8 cellular contexts compared by ENCODE assay signal in the genomic region with DNA sequence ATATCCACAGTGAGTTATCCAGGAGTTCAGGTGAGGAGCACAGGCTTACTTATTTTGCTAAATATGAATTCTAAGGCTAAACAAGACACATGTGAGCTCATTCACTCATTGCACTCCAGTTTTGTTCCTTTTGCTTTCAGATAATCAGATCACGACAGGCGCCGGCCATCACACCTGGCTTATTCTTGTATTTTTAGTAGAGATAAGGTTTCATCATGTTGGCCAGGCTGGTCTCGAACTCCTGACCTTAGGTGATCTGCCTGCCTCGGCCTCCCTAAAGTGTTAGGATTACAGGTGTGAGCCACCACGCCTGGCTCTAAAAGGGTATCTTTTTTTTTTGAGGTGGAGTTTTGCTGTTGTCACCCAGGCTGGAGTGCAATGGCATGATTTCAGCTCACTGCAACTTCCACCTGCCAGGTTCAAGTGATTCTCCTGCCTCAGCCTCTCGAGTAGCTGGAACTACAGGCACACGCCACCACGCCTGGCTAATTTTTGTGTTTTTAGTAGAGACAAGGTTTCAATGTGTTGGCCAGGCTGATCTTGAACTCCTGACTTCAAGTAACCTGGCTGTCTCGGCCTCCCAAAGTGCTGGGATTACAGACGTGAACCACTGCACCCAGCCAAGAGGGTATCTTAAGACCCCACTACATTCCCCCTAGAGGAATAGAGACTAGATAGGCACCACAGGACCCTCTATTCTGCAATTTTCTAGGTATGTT. TPM values are rescaled to one million over a fixed set of nuclear protein-coding genes. Genes with fewer than 3 reads are reported as not detected.
A peak's percentile ranks its signal among the peaks of the same experiment; 100 is the strongest.
DNase-seq lines count a peak whose midpoint lies in the region; ATAC-seq, FAIRE-seq and TF ChIP-seq lines count a peak whose summit lies in the region.
"Not testable (repeated sequence)": the region's sequence is repeated elsewhere in the genome, so short reads cannot be mapped to it uniquely, and the experiment has no call there.

No MANE protein-coding gene starts in this region.

- FAIRE-seq in A549 (lab: Jason Lieb, UNC); keratinocyte (lab: Jason Lieb, UNC): not testable (repeated sequence)

- H3K4me1 ChIP-seq in A549: peaks cover 41% of the 10 kb centered on the region
- peaks cover 60% of the 10 kb centered on the region for H3K4me1 ChIP-seq in DOHH2 (ENCODE audit: control insufficient read depth, low read length)
- peaks cover 14% of the 10 kb centered on the region for H3K4me1 ChIP-seq in Panc1 (ENCODE audit: control insufficient read depth, insufficient read depth, low read length)
- H3K4me1 ChIP-seq in mammary epithelial cell (ENCODE audit: insufficient read depth, low read length): peaks cover 21% of the 10 kb centered on the region
- H3K4me1 ChIP-seq in keratinocyte (ENCODE audit: control insufficient read depth, extremely low read depth, insufficient read depth, low read length): peaks cover 23% of the 10 kb centered on the region

- CTCF ChIA-PET in A549 (lab: Yijun Ruan, JAX): interaction anchor here (2.6 to 3.7 kb wide), 4 partner anchors 10 to 227 kb away, joined by 9 to 21 read pairs (median 13); no protein-coding TSS in a partner anchor
- CTCF ChIA-PET in Panc1 (lab: Charles Lee); activated B cell treated with CpG ODN at 0.5 μM for 24 hours (lab: Charles Lee); mammary epithelial cell (lab: Charles Lee; ENCODE audit: low non-redundant PET): not testable (repeated sequence)

- H3K27me3 Mint-ChIP-seq in IgD-negative memory B cell; activated B cell treated with CpG ODN at 0.5 μM for 24 hours; stimulated activated memory B cell treated with anti-CD40 and anti-IgM and Interleukin-4, amounts not matched to agents 10 μg/mL and 1 μg/mL and 100 μg/mL, for 72 hours: not testable (repeated sequence)

- intact Hi-C loops in Panc1 (cut with micrococcal nuclease; ENCODE audit: unreplicated experiment) (loop anchor here (10.0 kb wide), 1 partner anchor 71 kb away; no protein-coding TSS in a partner anchor), activated B cell treated with CpG ODN at 0.5 μM for 24 hours (cut with micrococcal nuclease) (loop anchor here (2.0 to 5.0 kb wide), 2 partner anchors 45 to 218 kb away; no protein-coding TSS in a partner anchor)
- intact Hi-C loops in mammary epithelial cell (cut with micrococcal nuclease): not testable (repeated sequence)

- not testable (repeated sequence) for TF ChIP-seq CTCF in A549 (IDR thresholded peaks at IDR 0.05); DOHH2 (IDR thresholded peaks at IDR 0.05; ENCODE audit: low read depth, low read length, poor library complexity, severe bottlenecking); Panc1 (IDR thresholded peaks at IDR 0.05); activated B cell treated with CpG ODN at 0.5 μM for 24 hours (IDR thresholded peaks at IDR 0.05); mammary epithelial cell (conservative IDR thresholded peaks at IDR 0.05 in 1 of 2, IDR thresholded peaks at IDR 0.05 in 1 of 2; ENCODE audit: extremely low read depth in 1 of 2, insufficient read depth in 1 of 2, low read depth in 1 of 2, low read length in 2 of 2); keratinocyte (optimal IDR thresholded peaks at IDR 0.05 in 1 of 3, IDR thresholded peaks at IDR 0.05 in 1 of 3, conservative IDR thresholded peaks at IDR 0.05 in 1 of 3; ENCODE audit: extremely low read depth in 1 of 3, insufficient read depth in 2 of 3, low read length in 3 of 3)

- H3K79me2 ChIP-seq in DOHH2 (ENCODE audit: control insufficient read depth, low read length): peaks cover 26% of the 10 kb centered on the region
- not testable (repeated sequence) for H3K79me2 ChIP-seq in mammary epithelial cell (ENCODE audit: insufficient read depth, low read length); keratinocyte (ENCODE audit: control insufficient read depth, insufficient read depth, low read length)

- peaks cover 0 to 13% (median 4%) of the 10 kb centered on the region in 3 donors for H3K9me3 Mint-ChIP-seq in IgD-negative memory B cell
- not testable (repeated sequence) for H3K9me3 Mint-ChIP-seq in activated B cell treated with CpG ODN at 0.5 μM for 24 hours
- peaks cover 16% of the 10 kb centered on the region for H3K9me3 Mint-ChIP-seq in stimulated activated memory B cell treated with anti-CD40 and anti-IgM and Interleukin-4, amounts not matched to agents 10 μg/mL and 1 μg/mL and 100 μg/mL, for 72 hours

- 95% methylated on average over 11 of the region's 11 CpGs for WGBS in A549 (ENCODE audit: missing lambda C conversion rate)
- 97% methylated on average over 10 of the region's 11 CpGs for WGBS in mammary epithelial cell (ENCODE audit: low coverage, missing lambda C conversion rate)

- not testable (repeated sequence) for H3K9me2 ChIP-seq in DOHH2 (replicated peaks; ENCODE audit: control insufficient read depth, low read length)

- H3K27me3 ChIP-seq in DOHH2 (ENCODE audit: control insufficient read depth, low read length); Panc1 (ENCODE audit: control insufficient read depth, insufficient read depth, low read length); mammary epithelial cell (ENCODE audit: insufficient read depth, low read length); keratinocyte (ENCODE audit: control insufficient read depth, extremely low read depth, insufficient read depth, low read length): not testable (repeated sequence)

- H3K4me3 Mint-ChIP-seq in IgD-negative memory B cell; activated B cell treated with CpG ODN at 0.5 μM for 24 hours; stimulated activated memory B cell treated with anti-CD40 and anti-IgM and Interleukin-4, amounts not matched to agents 10 μg/mL and 1 μg/mL and 100 μg/mL, for 72 hours: not testable (repeated sequence)

- H2AFZ ChIP-seq in mammary epithelial cell (ENCODE audit: low read depth, low read length); keratinocyte (ENCODE audit: control insufficient read depth, low read length): not testable (repeated sequence)

- not testable (repeated sequence) for H4K20me1 ChIP-seq in DOHH2 (ENCODE audit: control insufficient read depth, insufficient read depth, low read depth, low read length); mammary epithelial cell (ENCODE audit: insufficient read depth, low read length); keratinocyte (ENCODE audit: control insufficient read depth, extremely low read depth, insufficient read depth, low read length)

- H3F3A ChIP-seq in DOHH2 (ENCODE audit: control insufficient read depth, insufficient read depth): peaks cover 56% of the 10 kb centered on the region

- not testable (repeated sequence) for BruUV-seq in Panc1 (replicated peaks; lab: Mats Ljungman, UMichigan); mammary epithelial cell (replicated peaks; lab: Mats Ljungman, UMichigan)

- H3K36me3 ChIP-seq in DOHH2 (ENCODE audit: control insufficient read depth, low read length): peaks cover 63% of the 10 kb centered on the region
- H3K36me3 ChIP-seq in Panc1 (ENCODE audit: control insufficient read depth, insufficient read depth, low read length); mammary epithelial cell (ENCODE audit: insufficient read depth, low read length); keratinocyte (ENCODE audit: control insufficient read depth in 2 of 2, extremely low read depth in 1 of 2, insufficient read depth in 2 of 2, low read length in 2 of 2): not testable (repeated sequence)

- H3K9me1 ChIP-seq in keratinocyte (ENCODE audit: control insufficient read depth, extremely low read depth, insufficient read depth, low read length): not testable (repeated sequence)

- peak overlapping the region; percentile 90 to 92 for H3K27ac ChIP-seq in A549
- H3K27ac ChIP-seq in DOHH2 (ENCODE audit: low read depth, low read length): peak overlapping the region; percentile 99
- H3K27ac ChIP-seq in Panc1 (ENCODE audit: low read length): peak overlapping the region; percentile 78; the same call in 1 of the 2 replicates
- peak overlapping the region; percentile 99 for H3K27ac ChIP-seq in mammary epithelial cell (ENCODE audit: insufficient read depth, low read depth, low read length)
- peak overlapping the region; percentile 100 for H3K27ac ChIP-seq in keratinocyte (ENCODE audit: control insufficient read depth, insufficient read depth, low read length)

- TF ChIP-seq EP300 in A549 (IDR thresholded peaks at IDR 0.05): not testable (repeated sequence)

- dilution Hi-C loops in mammary epithelial cell (cut with HindIII; ENCODE audit: low sequenced_read_pairs); keratinocyte (cut with MboI; ENCODE audit: extremely low pct_ligation_motif_present, low sequenced_read_pairs): not testable (repeated sequence)

- peaks cover 28% of the 10 kb centered on the region for H3K9me3 ChIP-seq in A549
- H3K9me3 ChIP-seq in DOHH2 (ENCODE audit: control insufficient read depth, insufficient read depth, low read length); Panc1 (ENCODE audit: control insufficient read depth, insufficient read depth, low read depth, low read length); mammary epithelial cell (replicated peaks; ENCODE audit: insufficient read depth, low read length); keratinocyte (ENCODE audit: control insufficient read depth, low read depth, low read length): not testable (repeated sequence)

- not testable (repeated sequence) for H3K9ac ChIP-seq in mammary epithelial cell (ENCODE audit: insufficient read depth, low read length); keratinocyte (ENCODE audit: control insufficient read depth, extremely low read depth, insufficient read depth, low read length)

- TF ChIP-seq POLR2A in A549 (IDR thresholded peaks at IDR 0.05; ENCODE audit: low read length): not testable (repeated sequence)

- not testable (repeated sequence) for H3K4me3 ChIP-seq in A549; DOHH2 (ENCODE audit: low read length); Panc1 (ENCODE audit: low read depth in 2 of 2, low read length in 2 of 2); mammary epithelial cell (replicated peaks in 1 of 3; ENCODE audit: insufficient read depth in 1 of 3, low read depth in 2 of 3, low read length in 3 of 3); keratinocyte (ENCODE audit: control insufficient read depth in 2 of 3, extremely low read depth in 1 of 3, insufficient read depth in 2 of 3, low read depth in 1 of 3, low read length in 3 of 3)

- H3K27ac Mint-ChIP-seq in IgD-negative memory B cell (peak overlapping the region in 2 of 3 donors; percentile 35 to 73), activated B cell treated with CpG ODN at 0.5 μM for 24 hours (peak overlapping the region; percentile 51)
- H3K27ac Mint-ChIP-seq in stimulated activated memory B cell treated with anti-CD40 and anti-IgM and Interleukin-4, amounts not matched to agents 10 μg/mL and 1 μg/mL and 100 μg/mL, for 72 hours: peak overlapping the region; percentile 91

- not testable (repeated sequence) for H3K36me3 Mint-ChIP-seq in IgD-negative memory B cell
- H3K36me3 Mint-ChIP-seq in activated B cell treated with CpG ODN at 0.5 μM for 24 hours (ENCODE audit: low read depth): peaks cover 16% of the 10 kb centered on the region
- H3K36me3 Mint-ChIP-seq in stimulated activated memory B cell treated with anti-CD40 and anti-IgM and Interleukin-4, amounts not matched to agents 10 μg/mL and 1 μg/mL and 100 μg/mL, for 72 hours: peaks cover 42% of the 10 kb centered on the region

- in situ Hi-C loops in Panc1 (cut with HindIII; ENCODE audit: low pct_unique_long_range_greater_than_20kb, low sequenced_read_pairs): not testable (repeated sequence)
- in situ Hi-C loops in mammary epithelial cell (cut with MboI; ENCODE audit: low sequenced_read_pairs in 2 of 2): loop anchor here in 1 of 2 donors (5.0 to 25.0 kb wide), 2 partner anchors 58 to 218 kb away; no protein-coding TSS in a partner anchor

- DNase-seq in A549 (ENCODE audit: low read depth in 1 of 2, low spot score in 1 of 2); Panc1 (ENCODE audit: low read depth, low spot score); activated B cell treated with CpG ODN at 0.5 μM for 24 hours; mammary epithelial cell; keratinocyte (ENCODE audit: low read depth, low spot score): not testable (repeated sequence)

- ATAC-seq in A549; Panc1; activated B cell treated with CpG ODN at 0.5 μM for 24 hours (ENCODE audit: low read depth); stimulated activated memory B cell treated with anti-CD40 and anti-IgM and Interleukin-4, amounts not matched to agents 10 μg/mL and 1 μg/mL and 100 μg/mL, for 72 hours: not testable (repeated sequence)

- peaks cover 19 to 28% (median 28%) of the 10 kb centered on the region in 3 donors for H3K4me1 Mint-ChIP-seq in IgD-negative memory B cell
- peaks cover 44% of the 10 kb centered on the region for H3K4me1 Mint-ChIP-seq in activated B cell treated with CpG ODN at 0.5 μM for 24 hours
- H3K4me1 Mint-ChIP-seq in stimulated activated memory B cell treated with anti-CD40 and anti-IgM and Interleukin-4, amounts not matched to agents 10 μg/mL and 1 μg/mL and 100 μg/mL, for 72 hours: peaks cover 46% of the 10 kb centered on the region

- not testable (repeated sequence) for TF ChIP-seq RAD21 in A549 (conservative IDR thresholded peaks at IDR 0.05 in 1 of 2, IDR thresholded peaks at IDR 0.05 in 1 of 2)

- POLR2A ChIA-PET in A549 (lab: Yijun Ruan, JAX); Panc1 (lab: Charles Lee): not testable (repeated sequence)
- POLR2A ChIA-PET in activated B cell treated with CpG ODN at 0.5 μM for 24 hours (lab: Charles Lee): interaction anchor here (0.8 to 6.3 kb wide), 4 partner anchors 19 to 108 kb away, joined by 3 to 174 read pairs (median 20); a partner anchor contains a TSS

- H3K4me2 ChIP-seq in A549; mammary epithelial cell (ENCODE audit: insufficient read depth, low read depth, low read length); keratinocyte (ENCODE audit: control insufficient read depth, extremely low read depth, insufficient read depth, low read depth, low read length): not testable (repeated sequence)
- peak overlapping the region; percentile 90; the same call in 1 of the 2 replicates for H3K4me2 ChIP-seq in DOHH2 (ENCODE audit: low read length)

RNA-seq across cellular contexts. Expression of a gene that starts 37.5 kb away (rescaled TPM):
- polyA plus RNA-seq in A549 (2011; rRNA removed) (23.6 and 24.9 TPM in 2 replicates), A549 (2017; fragmentation: RNase III; extraction: RNeasy Plus Mini Kit Qiagen cat#74134 plus additional on column Dnase treatment) (10.2 to 11.2 TPM (median 10.4 TPM) in 3 replicates), IgD-negative memory B cell (16.7 TPM), mammary epithelial cell (26.0 TPM), keratinocyte (30.0 to 42.6 TPM (median 39.8 TPM) in 3 replicates)
- 10.9 TPM in 2 replicates for polyA plus RNA-seq in A549 (2012; cell fraction: cytosol; rRNA removed)
- 19.5 and 21.4 TPM in 2 replicates for polyA plus RNA-seq in A549 (2012; cell fraction: nucleus; rRNA removed)
- 22.2 and 24.4 TPM in 2 replicates for polyA minus RNA-seq in A549 (2011; rRNA and poly(A)+ RNA removed)
- total RNA-seq in Panc1 (2021; ENCODE audit: unreplicated experiment) (50.7 TPM), activated B cell treated with CpG ODN at 0.5 μM for 24 hours (42.6 and 44.7 TPM in 2 replicates), mammary epithelial cell (10 to 100 TPM; 18.7 to 59.6 TPM)
- polyA plus RNA-seq in Panc1 (2012; ENCODE audit: insufficient read length): 26.6 TPM
- polyA minus RNA-seq in mammary epithelial cell (45.8 TPM), keratinocyte (40.3 to 48.9 TPM (median 40.8 TPM) in 3 replicates)
- polyA plus RNA-seq in keratinocyte (2011; ENCODE audit: low read depth): 49.3 TPM
- polyA plus RNA-seq in keratinocyte (2011; cell fraction: cytosol; rRNA removed): 21.6 and 26.9 TPM in 2 replicates
- polyA plus RNA-seq in keratinocyte (2011; cell fraction: nucleus; rRNA removed): 95.0 and 95.8 TPM in 2 replicates
- polyA plus RNA-seq in keratinocyte (2012; ENCODE audit: low replicate concordance): 34.7 and 37.8 TPM in 2 replicates
- polyA minus RNA-seq in keratinocyte (2011; cell fraction: cytosol; rRNA and poly(A)+ RNA removed): 21.7 TPM
- polyA minus RNA-seq in keratinocyte (2011; cell fraction: nucleus; rRNA and poly(A)+ RNA removed): 51.6 and 102 TPM in 2 replicates
